Comparison of ENCODE assay signal across 14 cellular contexts in the genomic region with DNA sequence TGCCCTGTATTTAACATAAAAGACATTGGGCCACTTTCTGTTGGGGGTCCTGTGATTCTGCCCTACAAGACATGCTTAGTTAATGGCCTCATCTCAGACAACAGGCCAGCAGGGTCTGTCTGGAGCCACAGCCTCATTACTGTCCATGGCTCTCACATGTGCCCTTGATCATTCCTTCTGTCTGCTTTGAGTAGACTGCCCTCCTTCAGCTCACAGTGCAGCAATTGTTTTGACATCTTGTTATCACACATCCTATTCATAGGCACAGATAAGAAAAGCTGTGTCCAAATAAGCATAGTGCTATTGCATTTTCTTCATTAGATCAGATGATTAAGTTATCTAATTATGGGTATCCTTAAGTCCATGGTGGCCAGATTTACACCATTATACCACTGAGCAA.
DNase-seq lines count a peak whose midpoint lies in the region; ATAC-seq, FAIRE-seq and TF ChIP-seq lines count a peak whose summit lies in the region.
"Had no signal": no experiment of that assay in that cellular context is flagged by ENCODE, and none has a peak within 500 bp of the region (broad histone marks: within the 10 kb centered on the region; RNA-seq: fewer than 3 reads in every experiment).

No MANE protein-coding gene starts in this region.

- dilution Hi-C loops in endothelial cell of umbilical vein (cut with MboI; ENCODE audit: extremely low pct_ligation_motif_present, low sequenced_read_pairs) = no loop called here

- H3K27me3 ChIP-seq in endothelial cell of umbilical vein (ENCODE audit: control insufficient read depth in 2 of 2, insufficient read depth in 2 of 2, low read length in 2 of 2) (no peaks in the 10 kb centered on the region), mesendoderm (ENCODE audit: insufficient read depth, low read length, poor library complexity) (no peaks in the 10 kb centered on the region), upper lobe of right lung (no peaks in the 10 kb centered on the region)

- H3K18ac ChIP-seq in mesendoderm (ENCODE audit: low read length) = no peak overlapping the region

- H3K4ac ChIP-seq in mesendoderm (ENCODE audit: low read depth, low read length) = no peak overlapping the region

- intact Hi-C loops in endothelial cell of umbilical vein (cut with micrococcal nuclease) = no loop called here
- intact Hi-C loops in upper lobe of right lung (cut with DNase I) = no loop called here

- no peak overlapping the region for H4K8ac ChIP-seq in mesendoderm (ENCODE audit: low read depth, low read length)

- no peak overlapping the region for H3K56ac ChIP-seq in mesendoderm (ENCODE audit: low read length)

- H3K36me3 ChIP-seq in endothelial cell of umbilical vein (ENCODE audit: control insufficient read depth in 2 of 2, extremely low read depth in 1 of 2, insufficient read depth in 2 of 2, low read length in 2 of 2) = no peaks in the 10 kb centered on the region
- H3K36me3 ChIP-seq in mesendoderm (ENCODE audit: control insufficient read depth, insufficient read depth, low read length) = no peaks in the 10 kb centered on the region
- no peaks in the 10 kb centered on the region for H3K36me3 ChIP-seq in upper lobe of right lung

- BruUV-seq in endothelial cell of umbilical vein (replicated peaks; lab: Mats Ljungman, UMichigan) = no TSS peak

- no peak overlapping the region for H2AK5ac ChIP-seq in mesendoderm (ENCODE audit: low read length)

- H3K23ac ChIP-seq in mesendoderm (ENCODE audit: low read length) = no peak overlapping the region

- H2AFZ ChIP-seq in endothelial cell of umbilical vein (ENCODE audit: low read depth, low read length) = no peak overlapping the region

- no peak overlapping the region for H2BK5ac ChIP-seq in mesendoderm (ENCODE audit: low read length)

- H3K9me3 ChIP-seq in endothelial cell of umbilical vein (replicated peaks; ENCODE audit: control insufficient read depth, insufficient read depth, low read length) (no peaks in the 10 kb centered on the region), upper lobe of right lung (no peaks in the 10 kb centered on the region)

- POLR2A ChIA-PET in endothelial cell of umbilical vein (lab: Charles Lee) = no interaction called here

- H3K79me2 ChIP-seq in endothelial cell of umbilical vein (ENCODE audit: control insufficient read depth, insufficient read depth, low read length) = no peaks in the 10 kb centered on the region
- no peaks in the 10 kb centered on the region for H3K79me2 ChIP-seq in mesendoderm (ENCODE audit: control insufficient read depth, insufficient read depth, low read length)

- TF ChIP-seq CTCF in endothelial cell of umbilical vein (IDR thresholded peaks at IDR 0.05; ENCODE audit: extremely low read depth in 1 of 2, insufficient read depth in 1 of 2, low read depth in 1 of 2, low read length in 2 of 2) (no peak), upper lobe of right lung (IDR thresholded peaks at IDR 0.05) (no peak)

- FAIRE-seq in endothelial cell of umbilical vein (lab: Jason Lieb, UNC) (no peak), H54 (lab: Jason Lieb, UNC) (no peak)

- H3K27ac ChIP-seq in endothelial cell of umbilical vein (ENCODE audit: insufficient read depth, low read depth, low read length) (no peak overlapping the region), mesendoderm (ENCODE audit: low read depth, low read length) (no peak overlapping the region), upper lobe of right lung (no peak overlapping the region)

- no peak overlapping the region for H2BK120ac ChIP-seq in mesendoderm (ENCODE audit: low read depth, low read length)

- CTCF ChIA-PET in endothelial cell of umbilical vein (lab: Charles Lee) = interaction anchor here (1.0 to 1.2 kb wide), 2 partner anchors 90 to 126 kb away, joined by 3 to 7 read pairs; no protein-coding TSS in a partner anchor

- no peak overlapping the region for H3K4me2 ChIP-seq in endothelial cell of umbilical vein (ENCODE audit: insufficient read depth, low read length)
- no peak overlapping the region for H3K4me2 ChIP-seq in mesendoderm (ENCODE audit: low read length)

- no peaks in the 10 kb centered on the region for H3K9me1 ChIP-seq in endothelial cell of umbilical vein (replicated peaks; ENCODE audit: control insufficient read depth, extremely low read depth, insufficient read depth, low read length)

- H3K79me1 ChIP-seq in mesendoderm (ENCODE audit: low read length) = no peaks in the 10 kb centered on the region

- H3K4me1 ChIP-seq in endothelial cell of umbilical vein (ENCODE audit: control insufficient read depth, extremely low read depth, insufficient read depth, low read length) (peaks cover 34% of the 10 kb centered on the region), mesendoderm (ENCODE audit: control insufficient read depth, low read depth, low read length) (no peaks in the 10 kb centered on the region), upper lobe of right lung (peaks cover 7% of the 10 kb centered on the region)

- TF ChIP-seq POLR2A in endothelial cell of umbilical vein (IDR thresholded peaks at IDR 0.05; ENCODE audit: low read depth, low read length) = no peak
- TF ChIP-seq POLR2A in H54 (IDR thresholded peaks at IDR 0.05; ENCODE audit: low read depth, low read length) = no peak

- peak; percentile 80 for ATAC-seq in SK-N-SH treated with all-trans-retinoic acid at 6 μM for 48 hours
- peak; percentile 33 for ATAC-seq in upper lobe of right lung
- no peak for ATAC-seq in HG03280 (IDR thresholded peaks at IDR 0.05; ENCODE audit: unreplicated experiment)
- no peak for ATAC-seq in HG03460 (IDR thresholded peaks at IDR 0.05; ENCODE audit: unreplicated experiment)

- H3K4me3 ChIP-seq in endothelial cell of umbilical vein (replicated peaks in 1 of 3; ENCODE audit: insufficient read depth in 1 of 3, low read depth in 1 of 3, low read length in 3 of 3) (no peak overlapping the region), mesendoderm (ENCODE audit: low read length) (no peak overlapping the region), upper lobe of right lung (no peak overlapping the region)

- H2BK15ac ChIP-seq in mesendoderm (replicated peaks; ENCODE audit: low read depth) = no peak overlapping the region

- no peak overlapping the region for H3K9ac ChIP-seq in endothelial cell of umbilical vein (replicated peaks; ENCODE audit: extremely low read depth, insufficient read depth, low read length)
- no peak overlapping the region for H3K9ac ChIP-seq in mesendoderm (ENCODE audit: low read length)

- no peaks in the 10 kb centered on the region for H4K20me1 ChIP-seq in endothelial cell of umbilical vein (replicated peaks; ENCODE audit: control insufficient read depth, extremely low read depth, insufficient read depth, low read length)

- peak; percentile 59 for DNase-seq in endothelial cell of umbilical vein (ENCODE audit: low read depth, low spot score)
- peak; percentile 4 for DNase-seq in mesendoderm
- no peak for DNase-seq in upper lobe of right lung
- no peak for DNase-seq in H54 (ENCODE audit: insufficient read length, low spot score)
- DNase-seq: CD4-positive, CD25-positive, alpha-beta regulatory T cell; H7; NCI-H1105 treated with DMSO at 0.1 percent for 48 hours; NCI-H1930; NCI-H526 treated with DMSO at 0.1 percent for 48 hours; NK-92 treated with Interleukin-12 subunit alpha and Interleukin-12 subunit beta, amount 100 ng/mL, for 24 hours; SHP77 treated with DMSO at 0.1 percent for 48 hours had no signal

- no peak overlapping the region for H4K5ac ChIP-seq in mesendoderm (ENCODE audit: low read length)

TF ChIP-seq in SK-N-SH treated with all-trans-retinoic acid at 6 μM for 48 hours, 23 proteins besides CTCF, POLR2A, EP300 and RAD21 (continues in another document):
- TF ChIP-seq TCF4 (CRISPR knock-in tag; IDR thresholded peaks at IDR 0.05; ENCODE audit: borderline replicate concordance) (peak; percentile 91), PPARA (CRISPR knock-in tag; IDR thresholded peaks at IDR 0.05; ENCODE audit: borderline replicate concordance) (no peak), ZNF70 (CRISPR knock-in tag; IDR thresholded peaks at IDR 0.05) (peak; percentile 52; the same call in 1 of the 2 replicates), ZC3H10 (CRISPR knock-in tag; IDR thresholded peaks at IDR 0.05) (no peak), CSRNP3 (CRISPR knock-in tag; IDR thresholded peaks at IDR 0.05) (peak; percentile 73; the same call in 1 of the 2 replicates), ESRRG (CRISPR knock-in tag; IDR thresholded peaks at IDR 0.05) (0 out of 2 replicates have a peak, but pooled peaks have one; percentile 15)

TF ChIP-seq in endothelial cell of umbilical vein, 7 proteins besides CTCF, POLR2A, EP300 and RAD21:
- TF ChIP-seq, protein P1, sequence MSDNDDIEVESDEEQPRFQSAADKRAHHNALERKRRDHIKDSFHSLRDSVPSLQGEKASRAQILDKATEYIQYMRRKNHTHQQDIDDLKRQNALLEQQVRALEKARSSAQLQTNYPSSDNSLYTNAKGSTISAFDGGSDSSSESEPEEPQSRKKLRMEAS (IDR thresholded peaks at IDR 0.05; ENCODE audit: insufficient read depth, insufficient read length) = no peak
- TF ChIP-seq EZH2 (IDR thresholded peaks at IDR 0.05; ENCODE audit: borderline replicate concordance, low read depth, low read length, severe bottlenecking) (no peak), JUN (IDR thresholded peaks at IDR 0.05; ENCODE audit: borderline replicate concordance, insufficient read depth, insufficient read length, low read depth) (no peak), MYC (IDR thresholded peaks at IDR 0.05; ENCODE audit: low read depth, low read length) (no peak), FOS (IDR thresholded peaks at IDR 0.05; ENCODE audit: borderline replicate concordance, insufficient read depth, low read length) (no peak), GATA2 (IDR thresholded peaks at IDR 0.05; ENCODE audit: insufficient read depth, insufficient read length, low read depth, low read length) (no peak)

Comparison
In these comparisons a context has a peak if more than half of its experiments do, and no peak if none do; other contexts are left out.
1. ATAC-seq: peak in SK-N-SH treated with all-trans-retinoic acid at 6 μM for 48 hours (single experiment) and upper lobe of right lung (single experiment); none in HG03280 (single experiment) and HG03460 (single experiment).
2. DNase-seq: peak in endothelial cell of umbilical vein (single experiment) and mesendoderm (single experiment); none in upper lobe of right lung (single experiment) and H54 (single experiment).